Comparison of ENCODE assay signal across 1 cellular context in the genomic region with DNA sequence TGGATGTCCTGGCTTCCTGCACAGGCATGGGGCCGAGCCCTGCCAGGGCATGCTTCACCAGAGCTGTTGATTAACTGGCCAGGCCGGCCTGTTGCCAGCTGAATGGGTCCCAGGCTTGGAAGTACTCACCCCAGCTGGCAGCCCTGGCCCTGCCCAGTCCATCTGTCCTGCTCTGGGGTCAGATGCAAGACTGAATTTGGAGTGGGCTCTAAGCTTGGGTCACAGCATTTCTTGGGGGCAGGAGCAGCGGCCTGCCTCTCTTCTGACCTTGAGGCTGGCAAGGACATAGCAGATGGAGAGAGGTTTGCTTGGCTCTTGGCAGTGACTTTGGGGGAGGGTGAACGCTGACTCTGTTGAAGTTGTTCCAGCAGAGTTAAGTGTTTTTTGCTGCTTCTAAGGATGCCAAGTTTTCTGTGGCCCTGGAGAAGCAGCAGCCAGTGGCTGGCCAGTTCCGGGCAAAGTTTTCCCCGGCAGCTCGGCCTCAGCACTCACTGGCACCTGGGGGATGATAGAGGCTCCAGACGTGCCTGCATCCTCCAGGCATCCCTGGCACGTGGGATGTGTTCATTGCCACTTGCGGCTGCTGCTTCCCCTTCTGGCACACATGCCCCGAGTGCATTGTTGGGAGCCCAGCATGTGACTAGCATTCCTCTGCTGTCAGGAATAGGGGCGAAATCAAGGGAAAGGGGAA.
TF ChIP-seq lines count a peak whose summit lies in the region.

No MANE protein-coding gene starts in this region.

TF ChIP-seq in SK-N-SH, 30 proteins besides CTCF, POLR2A, EP300 and RAD21 (continued from another document):
- TF ChIP-seq, protein P1, sequence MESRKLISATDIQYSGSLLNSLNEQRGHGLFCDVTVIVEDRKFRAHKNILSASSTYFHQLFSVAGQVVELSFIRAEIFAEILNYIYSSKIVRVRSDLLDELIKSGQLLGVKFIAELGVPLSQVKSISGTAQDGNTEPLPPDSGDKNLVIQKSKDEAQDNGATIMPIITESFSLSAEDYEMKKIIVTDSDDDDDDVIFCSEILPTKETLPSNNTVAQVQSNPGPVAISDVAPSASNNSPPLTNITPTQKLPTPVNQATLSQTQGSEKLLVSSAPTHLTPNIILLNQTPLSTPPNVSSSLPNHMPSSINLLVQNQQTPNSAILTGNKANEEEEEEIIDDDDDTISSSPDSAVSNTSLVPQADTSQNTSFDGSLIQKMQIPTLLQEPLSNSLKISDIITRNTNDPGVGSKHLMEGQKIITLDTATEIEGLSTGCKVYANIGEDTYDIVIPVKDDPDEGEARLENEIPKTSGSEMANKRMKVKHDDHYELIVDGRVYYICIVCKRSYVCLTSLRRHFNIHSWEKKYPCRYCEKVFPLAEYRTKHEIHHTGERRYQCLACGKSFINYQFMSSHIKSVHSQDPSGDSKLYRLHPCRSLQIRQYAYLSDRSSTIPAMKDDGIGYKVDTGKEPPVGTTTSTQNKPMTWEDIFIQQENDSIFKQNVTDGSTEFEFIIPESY (IDR thresholded peaks at IDR 0.05; ENCODE audit: borderline replicate concordance, low read depth): no peak
- TF ChIP-seq MXI1 (IDR thresholded peaks at IDR 0.05; ENCODE audit: low read depth, low read length) (no peak), SIN3A (IDR thresholded peaks at IDR 0.05; ENCODE audit: borderline replicate concordance, low read depth, low read length) (no peak), RXRA (IDR thresholded peaks at IDR 0.05; ENCODE audit: borderline replicate concordance, low read depth) (no peak), CHD2 (IDR thresholded peaks at IDR 0.05; ENCODE audit: low read length, partially characterized antibody) (no peak), EZH2phosphoT487 (IDR thresholded peaks at IDR 0.05; ENCODE audit: borderline replicate concordance, low read depth) (no peak)
- TF ChIP-seq, protein P2, sequence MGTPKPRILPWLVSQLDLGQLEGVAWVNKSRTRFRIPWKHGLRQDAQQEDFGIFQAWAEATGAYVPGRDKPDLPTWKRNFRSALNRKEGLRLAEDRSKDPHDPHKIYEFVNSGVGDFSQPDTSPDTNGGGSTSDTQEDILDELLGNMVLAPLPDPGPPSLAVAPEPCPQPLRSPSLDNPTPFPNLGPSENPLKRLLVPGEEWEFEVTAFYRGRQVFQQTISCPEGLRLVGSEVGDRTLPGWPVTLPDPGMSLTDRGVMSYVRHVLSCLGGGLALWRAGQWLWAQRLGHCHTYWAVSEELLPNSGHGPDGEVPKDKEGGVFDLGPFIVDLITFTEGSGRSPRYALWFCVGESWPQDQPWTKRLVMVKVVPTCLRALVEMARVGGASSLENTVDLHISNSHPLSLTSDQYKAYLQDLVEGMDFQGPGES (IDR thresholded peaks at IDR 0.05; ENCODE audit: low read depth, low read length): no peak
- TF ChIP-seq, protein P3, sequence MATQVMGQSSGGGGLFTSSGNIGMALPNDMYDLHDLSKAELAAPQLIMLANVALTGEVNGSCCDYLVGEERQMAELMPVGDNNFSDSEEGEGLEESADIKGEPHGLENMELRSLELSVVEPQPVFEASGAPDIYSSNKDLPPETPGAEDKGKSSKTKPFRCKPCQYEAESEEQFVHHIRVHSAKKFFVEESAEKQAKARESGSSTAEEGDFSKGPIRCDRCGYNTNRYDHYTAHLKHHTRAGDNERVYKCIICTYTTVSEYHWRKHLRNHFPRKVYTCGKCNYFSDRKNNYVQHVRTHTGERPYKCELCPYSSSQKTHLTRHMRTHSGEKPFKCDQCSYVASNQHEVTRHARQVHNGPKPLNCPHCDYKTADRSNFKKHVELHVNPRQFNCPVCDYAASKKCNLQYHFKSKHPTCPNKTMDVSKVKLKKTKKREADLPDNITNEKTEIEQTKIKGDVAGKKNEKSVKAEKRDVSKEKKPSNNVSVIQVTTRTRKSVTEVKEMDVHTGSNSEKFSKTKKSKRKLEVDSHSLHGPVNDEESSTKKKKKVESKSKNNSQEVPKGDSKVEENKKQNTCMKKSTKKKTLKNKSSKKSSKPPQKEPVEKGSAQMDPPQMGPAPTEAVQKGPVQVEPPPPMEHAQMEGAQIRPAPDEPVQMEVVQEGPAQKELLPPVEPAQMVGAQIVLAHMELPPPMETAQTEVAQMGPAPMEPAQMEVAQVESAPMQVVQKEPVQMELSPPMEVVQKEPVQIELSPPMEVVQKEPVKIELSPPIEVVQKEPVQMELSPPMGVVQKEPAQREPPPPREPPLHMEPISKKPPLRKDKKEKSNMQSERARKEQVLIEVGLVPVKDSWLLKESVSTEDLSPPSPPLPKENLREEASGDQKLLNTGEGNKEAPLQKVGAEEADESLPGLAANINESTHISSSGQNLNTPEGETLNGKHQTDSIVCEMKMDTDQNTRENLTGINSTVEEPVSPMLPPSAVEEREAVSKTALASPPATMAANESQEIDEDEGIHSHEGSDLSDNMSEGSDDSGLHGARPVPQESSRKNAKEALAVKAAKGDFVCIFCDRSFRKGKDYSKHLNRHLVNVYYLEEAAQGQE (IDR thresholded peaks at IDR 0.05; ENCODE audit: low read depth, low read length): no peak
TF ChIP-seq in SK-N-SH: peak in this region for 0.
